Comparison of ENCODE assay signal across 3 cellular contexts in the genomic region with DNA sequence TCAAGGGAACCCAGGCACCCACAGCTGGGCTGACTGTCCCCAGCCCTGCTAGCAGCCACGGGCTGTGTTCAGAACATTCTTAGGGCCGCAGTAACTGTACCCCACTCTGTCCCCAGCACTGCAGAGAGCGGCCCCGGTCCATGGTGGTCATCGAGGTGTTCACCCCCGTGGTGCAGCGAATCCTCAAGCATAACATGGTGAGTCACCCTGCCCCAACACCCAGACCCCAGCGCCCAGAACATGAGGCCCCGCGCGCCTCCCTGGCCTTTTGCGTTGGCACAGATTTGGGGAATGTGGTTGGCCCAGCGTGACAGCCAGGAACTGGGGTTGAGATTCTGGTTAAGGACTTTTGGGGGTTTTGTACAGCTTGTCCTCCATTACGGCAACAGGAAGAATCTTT.
A peak's percentile ranks its signal among the peaks of the same experiment; 100 is the strongest.
TF ChIP-seq lines count a peak whose summit lies in the region.

No MANE protein-coding gene starts in this region.

TF ChIP-seq in GM23338, 12 proteins besides CTCF, POLR2A, EP300 and RAD21 (continues in another document):
- no peak for TF ChIP-seq JUNB (IDR thresholded peaks at IDR 0.05; ENCODE audit: unreplicated experiment)
- no peak for TF ChIP-seq EZH2 (IDR thresholded peaks at IDR 0.05; ENCODE audit: low read depth, unreplicated experiment)
- TF ChIP-seq, protein P1, sequence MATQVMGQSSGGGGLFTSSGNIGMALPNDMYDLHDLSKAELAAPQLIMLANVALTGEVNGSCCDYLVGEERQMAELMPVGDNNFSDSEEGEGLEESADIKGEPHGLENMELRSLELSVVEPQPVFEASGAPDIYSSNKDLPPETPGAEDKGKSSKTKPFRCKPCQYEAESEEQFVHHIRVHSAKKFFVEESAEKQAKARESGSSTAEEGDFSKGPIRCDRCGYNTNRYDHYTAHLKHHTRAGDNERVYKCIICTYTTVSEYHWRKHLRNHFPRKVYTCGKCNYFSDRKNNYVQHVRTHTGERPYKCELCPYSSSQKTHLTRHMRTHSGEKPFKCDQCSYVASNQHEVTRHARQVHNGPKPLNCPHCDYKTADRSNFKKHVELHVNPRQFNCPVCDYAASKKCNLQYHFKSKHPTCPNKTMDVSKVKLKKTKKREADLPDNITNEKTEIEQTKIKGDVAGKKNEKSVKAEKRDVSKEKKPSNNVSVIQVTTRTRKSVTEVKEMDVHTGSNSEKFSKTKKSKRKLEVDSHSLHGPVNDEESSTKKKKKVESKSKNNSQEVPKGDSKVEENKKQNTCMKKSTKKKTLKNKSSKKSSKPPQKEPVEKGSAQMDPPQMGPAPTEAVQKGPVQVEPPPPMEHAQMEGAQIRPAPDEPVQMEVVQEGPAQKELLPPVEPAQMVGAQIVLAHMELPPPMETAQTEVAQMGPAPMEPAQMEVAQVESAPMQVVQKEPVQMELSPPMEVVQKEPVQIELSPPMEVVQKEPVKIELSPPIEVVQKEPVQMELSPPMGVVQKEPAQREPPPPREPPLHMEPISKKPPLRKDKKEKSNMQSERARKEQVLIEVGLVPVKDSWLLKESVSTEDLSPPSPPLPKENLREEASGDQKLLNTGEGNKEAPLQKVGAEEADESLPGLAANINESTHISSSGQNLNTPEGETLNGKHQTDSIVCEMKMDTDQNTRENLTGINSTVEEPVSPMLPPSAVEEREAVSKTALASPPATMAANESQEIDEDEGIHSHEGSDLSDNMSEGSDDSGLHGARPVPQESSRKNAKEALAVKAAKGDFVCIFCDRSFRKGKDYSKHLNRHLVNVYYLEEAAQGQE (IDR thresholded peaks at IDR 0.05; ENCODE audit: unreplicated experiment), result no peak
- no peak for TF ChIP-seq EZH2phosphoT487 (IDR thresholded peaks at IDR 0.05; ENCODE audit: unreplicated experiment)

TF ChIP-seq in K562, 482 proteins besides CTCF, POLR2A, EP300 and RAD21:
- TF ChIP-seq ZFPM2 (CRISPR knock-in tag; IDR thresholded peaks at IDR 0.05) (no peak), RBFOX2 (IDR thresholded peaks at IDR 0.05; ENCODE audit: low read depth, low read length) (0 out of 2 replicates have a peak, but pooled peaks have one; percentile 16), POLR2G (IDR thresholded peaks at IDR 0.05; ENCODE audit: low read depth, low read length) (peak; percentile 55; the same call in 1 of the 2 replicates), RBM22 (IDR thresholded peaks at IDR 0.05; ENCODE audit: low read depth, low read length, poor library complexity, severe bottlenecking) (peak; percentile 96)

TF ChIP-seq in HepG2, 621 proteins besides CTCF, POLR2A, EP300 and RAD21:
- TF ChIP-seq, protein P2, sequence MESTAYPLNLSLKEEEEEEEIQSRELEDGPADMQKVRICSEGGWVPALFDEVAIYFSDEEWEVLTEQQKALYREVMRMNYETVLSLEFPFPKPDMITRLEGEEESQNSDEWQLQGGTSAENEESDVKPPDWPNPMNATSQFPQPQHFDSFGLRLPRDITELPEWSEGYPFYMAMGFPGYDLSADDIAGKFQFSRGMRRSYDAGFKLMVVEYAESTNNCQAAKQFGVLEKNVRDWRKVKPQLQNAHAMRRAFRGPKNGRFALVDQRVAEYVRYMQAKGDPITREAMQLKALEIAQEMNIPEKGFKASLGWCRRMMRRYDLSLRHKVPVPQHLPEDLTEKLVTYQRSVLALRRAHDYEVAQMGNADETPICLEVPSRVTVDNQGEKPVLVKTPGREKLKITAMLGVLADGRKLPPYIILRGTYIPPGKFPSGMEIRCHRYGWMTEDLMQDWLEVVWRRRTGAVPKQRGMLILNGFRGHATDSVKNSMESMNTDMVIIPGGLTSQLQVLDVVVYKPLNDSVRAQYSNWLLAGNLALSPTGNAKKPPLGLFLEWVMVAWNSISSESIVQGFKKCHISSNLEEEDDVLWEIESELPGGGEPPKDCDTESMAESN (CRISPR knock-in tag; conservative IDR thresholded peaks at IDR 0.05), result no peak
- no peak for TF ChIP-seq ZNF564 (CRISPR knock-in tag; IDR thresholded peaks at IDR 0.05)
- no peak for TF ChIP-seq ATAD3A (CRISPR knock-in tag; IDR thresholded peaks at IDR 0.05)
- TF ChIP-seq ZNF431 (CRISPR knock-in tag; IDR thresholded peaks at IDR 0.05; ENCODE audit: borderline replicate concordance, low read depth), result no peak
- no peak for TF ChIP-seq ZNF30 (CRISPR knock-in tag; IDR thresholded peaks at IDR 0.05)
- TF ChIP-seq RBM22 (optimal IDR thresholded peaks at IDR 0.05; ENCODE audit: low read length), result no peak
- TF ChIP-seq PPARG (CRISPR knock-in tag; conservative IDR thresholded peaks at IDR 0.05), result no peak
- TF ChIP-seq MIXL1 (CRISPR knock-in tag; IDR thresholded peaks at IDR 0.05), result no peak
- TF ChIP-seq TRIM24 (CRISPR knock-in tag; IDR thresholded peaks at IDR 0.05), result no peak
- no peak for TF ChIP-seq ZBTB21 (CRISPR knock-in tag; IDR thresholded peaks at IDR 0.05)
- TF ChIP-seq, protein P3, sequence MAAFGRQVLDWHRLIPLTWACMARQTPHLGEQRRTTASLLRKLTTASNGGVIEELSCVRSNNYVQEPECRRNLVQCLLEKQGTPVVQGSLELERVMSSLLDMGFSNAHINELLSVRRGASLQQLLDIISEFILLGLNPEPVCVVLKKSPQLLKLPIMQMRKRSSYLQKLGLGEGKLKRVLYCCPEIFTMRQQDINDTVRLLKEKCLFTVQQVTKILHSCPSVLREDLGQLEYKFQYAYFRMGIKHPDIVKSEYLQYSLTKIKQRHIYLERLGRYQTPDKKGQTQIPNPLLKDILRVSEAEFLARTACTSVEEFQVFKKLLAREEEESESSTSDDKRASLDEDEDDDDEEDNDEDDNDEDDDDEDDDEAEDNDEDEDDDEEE (CRISPR knock-in tag; IDR thresholded peaks at IDR 0.05), result no peak
- TF ChIP-seq MNT (IDR thresholded peaks at IDR 0.05), result no peak
TF ChIP-seq in HepG2: peak in this region for 0.
